Comparison of ENCODE assay signal across 1 cellular context in the genomic region with DNA sequence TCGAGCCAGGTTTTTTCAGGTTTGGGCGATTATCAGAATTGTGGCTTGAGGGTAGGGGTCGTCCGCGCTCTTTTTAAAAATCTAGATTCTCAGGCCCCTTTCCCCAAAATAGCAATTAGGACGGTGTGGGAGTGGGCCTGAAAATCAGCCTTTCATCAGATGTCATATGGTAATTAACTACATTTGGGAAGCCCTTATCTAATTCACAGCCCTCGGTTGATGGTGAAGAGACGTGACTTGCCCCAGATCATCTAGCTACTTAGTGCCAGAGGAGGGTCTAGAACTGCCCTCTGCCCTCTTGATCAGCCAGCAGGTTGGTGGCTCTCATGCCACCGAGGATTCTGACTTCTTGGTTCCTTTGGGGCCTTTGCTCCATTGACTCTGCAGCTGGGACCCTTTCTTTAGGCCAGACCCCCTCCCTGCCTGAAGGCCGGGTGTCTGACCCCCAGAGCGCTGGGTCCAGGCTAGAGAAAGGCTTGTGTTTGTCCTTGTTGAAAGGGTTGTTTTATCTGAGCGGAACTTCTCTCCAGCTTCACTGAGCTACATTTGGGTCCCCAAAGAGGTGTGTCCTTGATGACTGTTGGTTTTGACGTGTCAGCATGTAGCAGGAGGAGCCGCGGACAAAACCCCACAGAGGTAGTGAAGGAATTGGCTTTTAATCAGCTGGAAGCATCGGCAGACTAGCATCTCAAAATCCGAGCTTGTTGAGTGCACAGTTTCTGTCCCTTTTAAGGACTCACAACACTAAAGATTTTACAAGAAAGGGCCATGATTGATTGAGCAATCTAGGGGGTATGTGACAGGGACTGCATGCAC.
TF ChIP-seq lines count a peak whose summit lies in the region.

No MANE protein-coding gene starts in this region.

TF ChIP-seq in HepG2, 621 proteins besides CTCF, POLR2A, EP300 and RAD21 (continued from another document and continues in another):
- TF ChIP-seq CENPX (CRISPR knock-in tag; IDR thresholded peaks at IDR 0.05) (no peak), GTF3A (CRISPR knock-in tag; conservative IDR thresholded peaks at IDR 0.05) (no peak), ZNF350 (CRISPR knock-in tag; IDR thresholded peaks at IDR 0.05; ENCODE audit: borderline replicate concordance, low read depth) (no peak), ZNF615 (CRISPR knock-in tag; IDR thresholded peaks at IDR 0.05; ENCODE audit: borderline replicate concordance) (no peak), IRF2 (CRISPR knock-in tag; IDR thresholded peaks at IDR 0.05) (0 out of 2 replicates have a peak, but pooled peaks have one; percentile 29), MED1 (CRISPR knock-in tag; IDR thresholded peaks at IDR 0.05) (peak; percentile 56), ZMYM2 (CRISPR knock-in tag; IDR thresholded peaks at IDR 0.05) (no peak), TOE1 (CRISPR knock-in tag; IDR thresholded peaks at IDR 0.05) (no peak), MAFG (CRISPR knock-in tag; IDR thresholded peaks at IDR 0.05) (0 out of 2 replicates have a peak, but pooled peaks have one; percentile 25), U2AF2 (IDR thresholded peaks at IDR 0.05; ENCODE audit: low read depth, low read length) (no peak), GATAD1 (CRISPR knock-in tag; IDR thresholded peaks at IDR 0.05) (0 out of 2 replicates have a peak, but pooled peaks have one; percentile 13), NFYB (CRISPR knock-in tag; IDR thresholded peaks at IDR 0.05) (no peak), PAWR (CRISPR knock-in tag; IDR thresholded peaks at IDR 0.05; ENCODE audit: borderline replicate concordance) (no peak), ZNF709 (CRISPR knock-in tag; IDR thresholded peaks at IDR 0.05) (no peak), ETV5 (CRISPR knock-in tag; IDR thresholded peaks at IDR 0.05; ENCODE audit: borderline replicate concordance) (no peak; the same call in 1 of the 2 replicates), ATRX (CRISPR knock-in tag; IDR thresholded peaks at IDR 0.05; ENCODE audit: borderline replicate concordance) (no peak), KMT2B (CRISPR knock-in tag; IDR thresholded peaks at IDR 0.05) (no peak), REL (CRISPR knock-in tag; conservative IDR thresholded peaks at IDR 0.05) (no peak), RBM22 (optimal IDR thresholded peaks at IDR 0.05; ENCODE audit: low read length) (peak; percentile 41), ZNF431 (CRISPR knock-in tag; IDR thresholded peaks at IDR 0.05; ENCODE audit: borderline replicate concordance, low read depth) (no peak), TARDBP (CRISPR knock-in tag; IDR thresholded peaks at IDR 0.05) (no peak), FOSL1 (CRISPR knock-in tag; IDR thresholded peaks at IDR 0.05; ENCODE audit: borderline replicate concordance) (no peak), STAT5B (CRISPR knock-in tag; IDR thresholded peaks at IDR 0.05) (no peak), CEBPG (CRISPR knock-in tag; IDR thresholded peaks at IDR 0.05) (peak; percentile 54; the same call in 1 of the 2 replicates), ZNF605 (CRISPR knock-in tag; IDR thresholded peaks at IDR 0.05) (no peak), RXRA (CRISPR knock-in tag; IDR thresholded peaks at IDR 0.05) (no peak), ZNF75D (CRISPR knock-in tag; IDR thresholded peaks at IDR 0.05; ENCODE audit: borderline replicate concordance) (0 out of 2 replicates have a peak, but pooled peaks have one; percentile 40), SNAI1 (CRISPR knock-in tag; IDR thresholded peaks at IDR 0.05; ENCODE audit: borderline replicate concordance) (no peak), NR2C2 (CRISPR knock-in tag; IDR thresholded peaks at IDR 0.05; ENCODE audit: borderline replicate concordance) (no peak)
- TF ChIP-seq, protein P1, sequence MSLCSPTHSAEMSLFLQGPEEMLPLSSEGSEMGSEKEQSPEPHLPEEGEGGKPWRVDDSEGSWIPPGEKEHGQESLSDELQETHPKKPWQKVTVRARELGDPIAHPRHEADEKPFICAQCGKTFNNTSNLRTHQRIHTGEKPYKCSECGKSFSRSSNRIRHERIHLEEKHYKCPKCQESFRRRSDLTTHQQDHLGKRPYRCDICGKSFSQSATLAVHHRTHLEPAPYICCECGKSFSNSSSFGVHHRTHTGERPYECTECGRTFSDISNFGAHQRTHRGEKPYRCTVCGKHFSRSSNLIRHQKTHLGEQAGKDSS (CRISPR knock-in tag; IDR thresholded peaks at IDR 0.05; ENCODE audit: borderline replicate concordance, low read depth) = no peak
- TF ChIP-seq, protein P2, sequence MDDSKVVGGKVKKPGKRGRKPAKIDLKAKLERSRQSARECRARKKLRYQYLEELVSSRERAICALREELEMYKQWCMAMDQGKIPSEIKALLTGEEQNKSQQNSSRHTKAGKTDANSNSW (CRISPR knock-in tag; IDR thresholded peaks at IDR 0.05; ENCODE audit: borderline replicate concordance) = no peak
- TF ChIP-seq, protein P3, sequence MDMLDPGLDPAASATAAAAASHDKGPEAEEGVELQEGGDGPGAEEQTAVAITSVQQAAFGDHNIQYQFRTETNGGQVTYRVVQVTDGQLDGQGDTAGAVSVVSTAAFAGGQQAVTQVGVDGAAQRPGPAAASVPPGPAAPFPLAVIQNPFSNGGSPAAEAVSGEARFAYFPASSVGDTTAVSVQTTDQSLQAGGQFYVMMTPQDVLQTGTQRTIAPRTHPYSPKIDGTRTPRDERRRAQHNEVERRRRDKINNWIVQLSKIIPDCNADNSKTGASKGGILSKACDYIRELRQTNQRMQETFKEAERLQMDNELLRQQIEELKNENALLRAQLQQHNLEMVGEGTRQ (IDR thresholded peaks at IDR 0.05; ENCODE audit: low read depth, low read length) = no peak
- TF ChIP-seq, protein P3 (CRISPR knock-in tag; IDR thresholded peaks at IDR 0.05; ENCODE audit: borderline replicate concordance) = no peak
- TF ChIP-seq, protein P4, sequence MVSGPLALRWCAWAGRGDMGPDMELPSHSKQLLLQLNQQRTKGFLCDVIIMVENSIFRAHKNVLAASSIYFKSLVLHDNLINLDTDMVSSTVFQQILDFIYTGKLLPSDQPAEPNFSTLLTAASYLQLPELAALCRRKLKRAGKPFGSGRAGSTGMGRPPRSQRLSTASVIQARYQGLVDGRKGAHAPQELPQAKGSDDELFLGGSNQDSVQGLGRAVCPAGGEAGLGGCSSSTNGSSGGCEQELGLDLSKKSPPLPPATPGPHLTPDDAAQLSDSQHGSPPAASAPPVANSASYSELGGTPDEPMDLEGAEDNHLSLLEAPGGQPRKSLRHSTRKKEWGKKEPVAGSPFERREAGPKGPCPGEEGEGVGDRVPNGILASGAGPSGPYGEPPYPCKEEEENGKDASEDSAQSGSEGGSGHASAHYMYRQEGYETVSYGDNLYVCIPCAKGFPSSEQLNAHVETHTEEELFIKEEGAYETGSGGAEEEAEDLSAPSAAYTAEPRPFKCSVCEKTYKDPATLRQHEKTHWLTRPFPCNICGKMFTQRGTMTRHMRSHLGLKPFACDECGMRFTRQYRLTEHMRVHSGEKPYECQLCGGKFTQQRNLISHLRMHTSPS (CRISPR knock-in tag; IDR thresholded peaks at IDR 0.05; ENCODE audit: low read depth) = no peak
- TF ChIP-seq, protein P5, sequence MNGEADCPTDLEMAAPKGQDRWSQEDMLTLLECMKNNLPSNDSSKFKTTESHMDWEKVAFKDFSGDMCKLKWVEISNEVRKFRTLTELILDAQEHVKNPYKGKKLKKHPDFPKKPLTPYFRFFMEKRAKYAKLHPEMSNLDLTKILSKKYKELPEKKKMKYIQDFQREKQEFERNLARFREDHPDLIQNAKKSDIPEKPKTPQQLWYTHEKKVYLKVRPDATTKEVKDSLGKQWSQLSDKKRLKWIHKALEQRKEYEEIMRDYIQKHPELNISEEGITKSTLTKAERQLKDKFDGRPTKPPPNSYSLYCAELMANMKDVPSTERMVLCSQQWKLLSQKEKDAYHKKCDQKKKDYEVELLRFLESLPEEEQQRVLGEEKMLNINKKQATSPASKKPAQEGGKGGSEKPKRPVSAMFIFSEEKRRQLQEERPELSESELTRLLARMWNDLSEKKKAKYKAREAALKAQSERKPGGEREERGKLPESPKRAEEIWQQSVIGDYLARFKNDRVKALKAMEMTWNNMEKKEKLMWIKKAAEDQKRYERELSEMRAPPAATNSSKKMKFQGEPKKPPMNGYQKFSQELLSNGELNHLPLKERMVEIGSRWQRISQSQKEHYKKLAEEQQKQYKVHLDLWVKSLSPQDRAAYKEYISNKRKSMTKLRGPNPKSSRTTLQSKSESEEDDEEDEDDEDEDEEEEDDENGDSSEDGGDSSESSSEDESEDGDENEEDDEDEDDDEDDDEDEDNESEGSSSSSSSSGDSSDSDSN (CRISPR knock-in tag; IDR thresholded peaks at IDR 0.05) = no peak; the same call in 1 of the 2 replicates
- TF ChIP-seq, protein P6, sequence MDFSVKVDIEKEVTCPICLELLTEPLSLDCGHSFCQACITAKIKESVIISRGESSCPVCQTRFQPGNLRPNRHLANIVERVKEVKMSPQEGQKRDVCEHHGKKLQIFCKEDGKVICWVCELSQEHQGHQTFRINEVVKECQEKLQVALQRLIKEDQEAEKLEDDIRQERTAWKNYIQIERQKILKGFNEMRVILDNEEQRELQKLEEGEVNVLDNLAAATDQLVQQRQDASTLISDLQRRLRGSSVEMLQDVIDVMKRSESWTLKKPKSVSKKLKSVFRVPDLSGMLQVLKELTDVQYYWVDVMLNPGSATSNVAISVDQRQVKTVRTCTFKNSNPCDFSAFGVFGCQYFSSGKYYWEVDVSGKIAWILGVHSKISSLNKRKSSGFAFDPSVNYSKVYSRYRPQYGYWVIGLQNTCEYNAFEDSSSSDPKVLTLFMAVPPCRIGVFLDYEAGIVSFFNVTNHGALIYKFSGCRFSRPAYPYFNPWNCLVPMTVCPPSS (IDR thresholded peaks at IDR 0.05) = no peak
- TF ChIP-seq, protein P7, sequence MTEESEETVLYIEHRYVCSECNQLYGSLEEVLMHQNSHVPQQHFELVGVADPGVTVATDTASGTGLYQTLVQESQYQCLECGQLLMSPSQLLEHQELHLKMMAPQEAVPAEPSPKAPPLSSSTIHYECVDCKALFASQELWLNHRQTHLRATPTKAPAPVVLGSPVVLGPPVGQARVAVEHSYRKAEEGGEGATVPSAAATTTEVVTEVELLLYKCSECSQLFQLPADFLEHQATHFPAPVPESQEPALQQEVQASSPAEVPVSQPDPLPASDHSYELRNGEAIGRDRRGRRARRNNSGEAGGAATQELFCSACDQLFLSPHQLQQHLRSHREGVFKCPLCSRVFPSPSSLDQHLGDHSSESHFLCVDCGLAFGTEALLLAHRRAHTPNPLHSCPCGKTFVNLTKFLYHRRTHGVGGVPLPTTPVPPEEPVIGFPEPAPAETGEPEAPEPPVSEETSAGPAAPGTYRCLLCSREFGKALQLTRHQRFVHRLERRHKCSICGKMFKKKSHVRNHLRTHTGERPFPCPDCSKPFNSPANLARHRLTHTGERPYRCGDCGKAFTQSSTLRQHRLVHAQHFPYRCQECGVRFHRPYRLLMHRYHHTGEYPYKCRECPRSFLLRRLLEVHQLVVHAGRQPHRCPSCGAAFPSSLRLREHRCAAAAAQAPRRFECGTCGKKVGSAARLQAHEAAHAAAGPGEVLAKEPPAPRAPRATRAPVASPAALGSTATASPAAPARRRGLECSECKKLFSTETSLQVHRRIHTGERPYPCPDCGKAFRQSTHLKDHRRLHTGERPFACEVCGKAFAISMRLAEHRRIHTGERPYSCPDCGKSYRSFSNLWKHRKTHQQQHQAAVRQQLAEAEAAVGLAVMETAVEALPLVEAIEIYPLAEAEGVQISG (CRISPR knock-in tag; IDR thresholded peaks at IDR 0.05) = 0 out of 2 replicates have a peak, but pooled peaks have one; percentile 18
- TF ChIP-seq, protein P8, sequence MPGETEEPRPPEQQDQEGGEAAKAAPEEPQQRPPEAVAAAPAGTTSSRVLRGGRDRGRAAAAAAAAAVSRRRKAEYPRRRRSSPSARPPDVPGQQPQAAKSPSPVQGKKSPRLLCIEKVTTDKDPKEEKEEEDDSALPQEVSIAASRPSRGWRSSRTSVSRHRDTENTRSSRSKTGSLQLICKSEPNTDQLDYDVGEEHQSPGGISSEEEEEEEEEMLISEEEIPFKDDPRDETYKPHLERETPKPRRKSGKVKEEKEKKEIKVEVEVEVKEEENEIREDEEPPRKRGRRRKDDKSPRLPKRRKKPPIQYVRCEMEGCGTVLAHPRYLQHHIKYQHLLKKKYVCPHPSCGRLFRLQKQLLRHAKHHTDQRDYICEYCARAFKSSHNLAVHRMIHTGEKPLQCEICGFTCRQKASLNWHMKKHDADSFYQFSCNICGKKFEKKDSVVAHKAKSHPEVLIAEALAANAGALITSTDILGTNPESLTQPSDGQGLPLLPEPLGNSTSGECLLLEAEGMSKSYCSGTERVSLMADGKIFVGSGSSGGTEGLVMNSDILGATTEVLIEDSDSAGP (CRISPR knock-in tag; IDR thresholded peaks at IDR 0.05; ENCODE audit: borderline replicate concordance) = no peak
- TF ChIP-seq, protein P9, sequence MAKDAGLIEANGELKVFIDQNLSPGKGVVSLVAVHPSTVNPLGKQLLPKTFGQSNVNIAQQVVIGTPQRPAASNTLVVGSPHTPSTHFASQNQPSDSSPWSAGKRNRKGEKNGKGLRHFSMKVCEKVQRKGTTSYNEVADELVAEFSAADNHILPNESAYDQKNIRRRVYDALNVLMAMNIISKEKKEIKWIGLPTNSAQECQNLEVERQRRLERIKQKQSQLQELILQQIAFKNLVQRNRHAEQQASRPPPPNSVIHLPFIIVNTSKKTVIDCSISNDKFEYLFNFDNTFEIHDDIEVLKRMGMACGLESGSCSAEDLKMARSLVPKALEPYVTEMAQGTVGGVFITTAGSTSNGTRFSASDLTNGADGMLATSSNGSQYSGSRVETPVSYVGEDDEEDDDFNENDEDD (CRISPR knock-in tag; IDR thresholded peaks at IDR 0.05; ENCODE audit: borderline replicate concordance) = no peak
- TF ChIP-seq, protein P10, sequence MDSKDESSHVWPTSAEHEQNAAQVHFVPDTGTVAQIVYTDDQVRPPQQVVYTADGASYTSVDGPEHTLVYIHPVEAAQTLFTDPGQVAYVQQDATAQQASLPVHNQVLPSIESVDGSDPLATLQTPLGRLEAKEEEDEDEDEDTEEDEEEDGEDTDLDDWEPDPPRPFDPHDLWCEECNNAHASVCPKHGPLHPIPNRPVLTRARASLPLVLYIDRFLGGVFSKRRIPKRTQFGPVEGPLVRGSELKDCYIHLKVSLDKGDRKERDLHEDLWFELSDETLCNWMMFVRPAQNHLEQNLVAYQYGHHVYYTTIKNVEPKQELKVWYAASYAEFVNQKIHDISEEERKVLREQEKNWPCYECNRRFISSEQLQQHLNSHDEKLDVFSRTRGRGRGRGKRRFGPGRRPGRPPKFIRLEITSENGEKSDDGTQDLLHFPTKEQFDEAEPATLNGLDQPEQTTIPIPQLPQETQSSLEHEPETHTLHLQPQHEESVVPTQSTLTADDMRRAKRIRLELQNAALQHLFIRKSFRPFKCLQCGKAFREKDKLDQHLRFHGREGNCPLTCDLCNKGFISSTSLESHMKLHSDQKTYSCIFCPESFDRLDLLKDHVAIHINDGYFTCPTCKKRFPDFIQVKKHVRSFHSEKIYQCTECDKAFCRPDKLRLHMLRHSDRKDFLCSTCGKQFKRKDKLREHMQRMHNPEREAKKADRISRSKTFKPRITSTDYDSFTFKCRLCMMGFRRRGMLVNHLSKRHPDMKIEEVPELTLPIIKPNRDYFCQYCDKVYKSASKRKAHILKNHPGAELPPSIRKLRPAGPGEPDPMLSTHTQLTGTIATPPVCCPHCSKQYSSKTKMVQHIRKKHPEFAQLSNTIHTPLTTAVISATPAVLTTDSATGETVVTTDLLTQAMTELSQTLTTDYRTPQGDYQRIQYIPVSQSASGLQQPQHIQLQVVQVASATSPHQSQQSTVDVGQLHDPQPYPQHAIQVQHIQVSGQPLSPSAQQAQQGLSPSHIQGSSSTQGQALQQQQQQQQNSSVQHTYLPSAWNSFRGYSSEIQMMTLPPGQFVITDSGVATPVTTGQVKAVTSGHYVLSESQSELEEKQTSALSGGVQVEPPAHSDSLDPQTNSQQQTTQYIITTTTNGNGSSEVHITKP (CRISPR knock-in tag; IDR thresholded peaks at IDR 0.05; ENCODE audit: low read depth) = no peak
